Comparison of ENCODE assay signal across 27 cellular contexts in the genomic region with DNA sequence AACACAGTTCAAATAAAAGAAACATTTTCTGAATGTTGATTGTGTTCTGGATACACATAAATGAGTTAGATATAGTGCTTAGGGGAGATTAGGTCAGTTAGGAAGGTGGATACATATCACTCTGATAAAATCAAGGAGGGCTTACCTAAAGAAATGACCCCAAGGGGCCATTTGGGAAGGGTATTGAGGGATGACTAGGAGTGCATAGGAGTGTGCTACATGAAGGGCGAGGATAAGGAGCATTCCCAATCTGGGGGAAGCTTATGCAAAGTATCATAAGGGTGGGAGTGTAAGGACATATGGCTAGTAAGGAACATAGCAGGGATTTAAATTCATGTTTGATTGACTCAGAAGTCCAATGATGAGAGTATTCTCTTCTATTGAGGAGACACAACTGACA.
A peak's percentile ranks its signal among the peaks of the same experiment; 100 is the strongest.
DNase-seq lines count a peak whose midpoint lies in the region; ATAC-seq, FAIRE-seq and TF ChIP-seq lines count a peak whose summit lies in the region.
"Had no signal": no experiment of that assay in that cellular context is flagged by ENCODE, and none has a peak within 500 bp of the region (broad histone marks: within the 10 kb centered on the region; RNA-seq: fewer than 3 reads in every experiment).

No MANE protein-coding gene starts in this region.

- no peaks in the 10 kb centered on the region for H3K9me2 ChIP-seq in SK-N-SH

- no peak overlapping the region for H3K9ac ChIP-seq in SK-N-SH
- H3K9ac ChIP-seq in astrocyte (ENCODE audit: low read length): no peak overlapping the region
- no peak overlapping the region for H3K9ac ChIP-seq in smooth muscle cell (ENCODE audit: low read depth)
- H3K9ac ChIP-seq: BLaER1 had no signal

- no peaks in the 10 kb centered on the region for H3K36me3 ChIP-seq in SK-N-SH (replicated peaks in 1 of 2; ENCODE audit: control insufficient read depth in 1 of 2, insufficient read depth in 2 of 2, low read length in 1 of 2)
- H3K36me3 ChIP-seq in astrocyte (ENCODE audit: insufficient read depth, low read length): no peaks in the 10 kb centered on the region
- H3K36me3 ChIP-seq in smooth muscle cell (ENCODE audit: low read depth): no peaks in the 10 kb centered on the region
- H3K36me3 ChIP-seq: BE2C, BLaER1 had no signal

- H3K9me3 ChIP-seq in SK-N-SH (no peaks in the 10 kb centered on the region), astrocyte (ENCODE audit: insufficient read depth, low read depth, low read length) (no peaks in the 10 kb centered on the region), smooth muscle cell (replicated peaks; ENCODE audit: low read depth) (no peaks in the 10 kb centered on the region)
- H3K9me3 ChIP-seq: BE2C, BLaER1 had no signal

- no peak overlapping the region for H3K4me3 Mint-ChIP-seq in astrocyte (ENCODE audit: unreplicated experiment)
- H3K4me3 Mint-ChIP-seq: CD14-positive monocyte; CD4-positive, alpha-beta memory T cell; CD4-positive, CD25-positive, alpha-beta regulatory T cell; CD8-positive, alpha-beta memory T cell had no signal

- H4K20me1 ChIP-seq in SK-N-SH (ENCODE audit: insufficient read depth): no peaks in the 10 kb centered on the region
- H4K20me1 ChIP-seq in astrocyte (ENCODE audit: insufficient read depth, low read length): no peaks in the 10 kb centered on the region
- no peaks in the 10 kb centered on the region for H4K20me1 ChIP-seq in smooth muscle cell (ENCODE audit: low read depth)
- H4K20me1 ChIP-seq: BLaER1 had no signal

- POLR2A ChIA-PET in SK-N-SH (lab: Yijun Ruan, JAX): no interaction called here

- H3K79me2 ChIP-seq in SK-N-SH (ENCODE audit: insufficient read depth) (no peaks in the 10 kb centered on the region), astrocyte (ENCODE audit: insufficient read depth, low read length) (no peaks in the 10 kb centered on the region), smooth muscle cell (ENCODE audit: low read depth) (no peaks in the 10 kb centered on the region)

- H3K4me1 Mint-ChIP-seq in astrocyte (ENCODE audit: low read depth, unreplicated experiment): peaks cover 29% of the 10 kb centered on the region
- H3K4me1 Mint-ChIP-seq: CD14-positive monocyte; CD4-positive, alpha-beta memory T cell; CD4-positive, CD25-positive, alpha-beta regulatory T cell; CD8-positive, alpha-beta memory T cell had no signal

- H3K27me3 Mint-ChIP-seq in astrocyte (ENCODE audit: low read depth, unreplicated experiment): peaks cover 3% of the 10 kb centered on the region
- H3K27me3 Mint-ChIP-seq: CD4-positive, CD25-positive, alpha-beta regulatory T cell had no signal

- no peaks in the 10 kb centered on the region for H3K9me3 Mint-ChIP-seq in astrocyte (ENCODE audit: unreplicated experiment)
- H3K9me3 Mint-ChIP-seq: CD4-positive, alpha-beta memory T cell had no signal

- no peak for TF ChIP-seq CTCF in SK-N-SH (IDR thresholded peaks at IDR 0.05)
- no peak for TF ChIP-seq CTCF in astrocyte (IDR thresholded peaks at IDR 0.05; ENCODE audit: insufficient read depth, low read depth, low read length)
- no peak for TF ChIP-seq CTCF in smooth muscle cell (IDR thresholded peaks at IDR 0.05; ENCODE audit: borderline replicate concordance, insufficient read depth, poor library complexity, severe bottlenecking)
- no peak for TF ChIP-seq CTCF in dorsolateral prefrontal cortex (IDR thresholded peaks at IDR 0.05 in 54 of 56, conservative IDR thresholded peaks at IDR 0.05 in 2 of 56; ENCODE audit: low read depth in 1 of 56, partially characterized antibody in 56 of 56)

- TF ChIP-seq RAD21 in SK-N-SH (IDR thresholded peaks at IDR 0.05; ENCODE audit: low read length): no peak

- no peak for FAIRE-seq in astrocyte (lab: Jason Lieb, UNC)
- FAIRE-seq: A204.1, GM12878, GM12892, GM18507 had no signal

- H3K27ac ChIP-seq in SK-N-SH (ENCODE audit: low read depth in 2 of 2, low read length in 1 of 2): peak overlapping the region; percentile 7 to 50; a peak in 3 of 4 replicates
- H3K27ac ChIP-seq in astrocyte (ENCODE audit: low read depth, low read length): no peak overlapping the region
- H3K27ac ChIP-seq in smooth muscle cell (ENCODE audit: low read depth): peak overlapping the region; percentile 90
- H3K27ac ChIP-seq in dorsolateral prefrontal cortex: no peak overlapping the region
- H3K27ac ChIP-seq: BLaER1 had no signal

- no peaks in the 10 kb centered on the region for H3K36me3 Mint-ChIP-seq in astrocyte (ENCODE audit: low read depth, unreplicated experiment)
- H3K36me3 Mint-ChIP-seq: CD14-positive monocyte; CD4-positive, alpha-beta memory T cell; CD4-positive, CD25-positive, alpha-beta regulatory T cell; CD8-positive, alpha-beta memory T cell had no signal

- H3K4me1 ChIP-seq in SK-N-SH (ENCODE audit: control insufficient read depth in 1 of 2, insufficient read depth in 2 of 2, low read depth in 1 of 2, low read length in 1 of 2) (peaks cover 0 to 22% of the 10 kb centered on the region in 2 experiments; a peak in 2 of 4 replicates), astrocyte (ENCODE audit: insufficient read depth, low read length) (peaks cover 25% of the 10 kb centered on the region), smooth muscle cell (ENCODE audit: low read depth) (peaks cover 19% of the 10 kb centered on the region)

- 70% methylated on average over 1 of the region's 1 CpG for WGBS in SK-N-SH (ENCODE audit: low lambda C conversion rate)
- 97% methylated on average over 1 of the region's 1 CpG for WGBS in smooth muscle cell (ENCODE audit: low lambda C conversion rate)

- H3F3A ChIP-seq in SK-N-SH (replicated peaks; ENCODE audit: insufficient read depth): peaks cover 12% of the 10 kb centered on the region
- peaks cover 24% of the 10 kb centered on the region for H3F3A ChIP-seq in smooth muscle cell (ENCODE audit: low read depth)

- TF ChIP-seq EP300 in SK-N-SH (IDR thresholded peaks at IDR 0.05; ENCODE audit: borderline replicate concordance in 1 of 2, low read depth in 1 of 2, low read length in 1 of 2): no peak

- DNase-seq in SK-N-SH (no peak), astrocyte (ENCODE audit: low read depth) (no peak), smooth muscle cell (lab: John Stamatoyannopoulos, UW; ENCODE audit: unreplicated experiment) (no peak), NCI-H69 (lab: John Stamatoyannopoulos, UW) (no peak), dorsolateral prefrontal cortex (no peak)
- DNase-seq: 8988T; ACHN; C1 segment of cervical spinal cord; CD4-positive, alpha-beta memory T cell; CD4-positive, CD25-positive, alpha-beta regulatory T cell; CD8-positive, alpha-beta memory T cell; COR-L47; DMS 273 treated with DMSO at 0.1 percent for 48 hours; DMS153; DMS53; DMS79; DND-41; EL; GDM1 had no signal

- intact Hi-C loops in dorsolateral prefrontal cortex (cut with DNase I): no loop called here

- CTCF ChIA-PET in SK-N-SH (lab: Yijun Ruan, JAX): interaction anchor here (1.0 to 5.4 kb wide), 2 partner anchors 14 to 83 kb away, joined by 4 to 29 read pairs; no protein-coding TSS in a partner anchor

- no peak overlapping the region for H2AFZ ChIP-seq in SK-N-SH (ENCODE audit: low read depth)
- H2AFZ ChIP-seq in astrocyte (ENCODE audit: low read depth, low read length): no peak overlapping the region
- no peak overlapping the region for H2AFZ ChIP-seq in smooth muscle cell (ENCODE audit: low read depth)

- ATAC-seq in HG02763 (IDR thresholded peaks at IDR 0.05; ENCODE audit: unreplicated experiment): no peak
- ATAC-seq: GM12878 had no signal

- H3K4me2 ChIP-seq in SK-N-SH: no peak overlapping the region
- H3K4me2 ChIP-seq in astrocyte (ENCODE audit: low read length): no peak overlapping the region
- H3K4me2 ChIP-seq in smooth muscle cell: no peak overlapping the region
- H3K4me2 ChIP-seq: BLaER1 had no signal

- peak overlapping the region; percentile 5 for H3K27ac Mint-ChIP-seq in astrocyte (ENCODE audit: unreplicated experiment)
- H3K27ac Mint-ChIP-seq: CD14-positive monocyte; CD4-positive, CD25-positive, alpha-beta regulatory T cell; CD8-positive, alpha-beta memory T cell had no signal

- no peak overlapping the region for H3K4me3 ChIP-seq in SK-N-SH (ENCODE audit: low read depth in 2 of 2, low read length in 1 of 2)
- no peak overlapping the region for H3K4me3 ChIP-seq in astrocyte (ENCODE audit: insufficient read depth, low read depth, low read length)
- H3K4me3 ChIP-seq in smooth muscle cell: no peak overlapping the region
- H3K4me3 ChIP-seq in dorsolateral prefrontal cortex: no peak overlapping the region
- H3K4me3 ChIP-seq: BLaER1, GM12878 had no signal

- H3K27me3 ChIP-seq in SK-N-SH (ENCODE audit: insufficient read depth) (no peaks in the 10 kb centered on the region), astrocyte (ENCODE audit: insufficient read depth, low read length) (no peaks in the 10 kb centered on the region), smooth muscle cell (ENCODE audit: low read depth) (no peaks in the 10 kb centered on the region), dorsolateral prefrontal cortex (no peaks in the 10 kb centered on the region)
- H3K27me3 ChIP-seq: BE2C, BLaER1 had no signal

TF ChIP-seq in SK-N-SH, 30 proteins besides CTCF, POLR2A, EP300 and RAD21:
- no peak for TF ChIP-seq NRF1 (IDR thresholded peaks at IDR 0.05; ENCODE audit: low read depth, low read length)
- no peak for TF ChIP-seq RFX5 (IDR thresholded peaks at IDR 0.05; ENCODE audit: low read length)
- no peak for TF ChIP-seq REST (IDR thresholded peaks at IDR 0.05; ENCODE audit: low read depth, low read length)
- no peak for TF ChIP-seq TEAD4 (IDR thresholded peaks at IDR 0.05; ENCODE audit: borderline replicate concordance, insufficient read depth)
- TF ChIP-seq RCOR1 (IDR thresholded peaks at IDR 0.05; ENCODE audit: low read length): no peak

Comparison
In these comparisons a context has a peak if more than half of its experiments do, and no peak if none do; other contexts are left out.
1. H3K27ac ChIP-seq: peak in SK-N-SH (2 of 2) and smooth muscle cell (single experiment); none in astrocyte (single experiment) and dorsolateral prefrontal cortex (0 of 59).